In genomic region chr4:168574581-168575295, GRCh38 we compare ENCODE assay signal across 21 cellular contexts.
DNase-seq lines count a peak whose midpoint lies in the region; ATAC-seq, FAIRE-seq and TF ChIP-seq lines count a peak whose summit lies in the region.
"Had no signal": no experiment of that assay in that cellular context is flagged by ENCODE, and none has a peak within 500 bp of the region (broad histone marks: within the 10 kb centered on the region; RNA-seq: fewer than 3 reads in every experiment).

No MANE protein-coding gene starts in this region.

- no peaks in the 10 kb centered on the region for H3K9me2 ChIP-seq in PC-3 (replicated peaks; ENCODE audit: low read length)

- H3K4me1 ChIP-seq in PC-3 (ENCODE audit: insufficient read depth, low read length): peaks cover 23% of the 10 kb centered on the region
- peaks cover 5% of the 10 kb centered on the region for H3K4me1 ChIP-seq in endothelial cell of umbilical vein (ENCODE audit: control insufficient read depth, extremely low read depth, insufficient read depth, low read length)
- no peaks in the 10 kb centered on the region for H3K4me1 ChIP-seq in colonic mucosa
- H3K4me1 ChIP-seq: prostate gland had no signal

- dilution Hi-C loops in endothelial cell of umbilical vein (cut with MboI; ENCODE audit: extremely low pct_ligation_motif_present, low sequenced_read_pairs): loop anchor here (25.0 kb wide), 1 partner anchor 338 kb away; no protein-coding TSS in a partner anchor

- no TSS peak for BruUV-seq in PC-3 (replicated peaks; lab: Mats Ljungman, UMichigan)
- no TSS peak for BruUV-seq in endothelial cell of umbilical vein (replicated peaks; lab: Mats Ljungman, UMichigan)

- H3K79me2 ChIP-seq in PC-3 (ENCODE audit: low read length): no peaks in the 10 kb centered on the region
- H3K79me2 ChIP-seq in endothelial cell of umbilical vein (ENCODE audit: control insufficient read depth, insufficient read depth, low read length): no peaks in the 10 kb centered on the region

- DNase-seq in DMS 273 (lab: John Stamatoyannopoulos, UW; ENCODE audit: unreplicated experiment): peak; percentile 4
- no peak for DNase-seq in DMS 273 treated with DMSO at 0.1 percent for 48 hours (lab: John Stamatoyannopoulos, UW)
- DNase-seq in PC-3: peak; percentile 84
- peak; percentile 28 for DNase-seq in endothelial cell of umbilical vein (ENCODE audit: low read depth, low spot score)
- peak; percentile 96 for DNase-seq in retinal pigment epithelial cell (ENCODE audit: low read depth)
- DNase-seq in colonic mucosa: no peak
- no peak for DNase-seq in cerebellum (ENCODE audit: low spot score)
- no peak for DNase-seq in mucosa of gallbladder (ENCODE audit: low spot score)
- DNase-seq: activated CD4-positive, alpha-beta T cell treated with anti-CD3 and anti-CD28 coated beads, Interleukin-2, amount 10 ng/mL, durations not matched to agents 7 days and 5 days; activated T-cell treated with anti-CD3 and anti-CD28 coated beads, Interleukin-2, amount 50 U/mL, for 1 hour; CD4-positive, CD25-positive, alpha-beta regulatory T cell; cerebellar nuclear complex; Karpas-422; left cardiac atrium; naive B cell; NCI-H187 treated with DMSO at 0.1 percent for 48 hours; NCI-H774 had no signal

- POLR2A ChIA-PET in PC-3 (lab: Charles Lee; ENCODE audit: unreplicated experiment): no interaction called here
- POLR2A ChIA-PET in endothelial cell of umbilical vein (lab: Charles Lee): no interaction called here

- H3K27me3 ChIP-seq in PC-3 (ENCODE audit: low read length) (no peaks in the 10 kb centered on the region), endothelial cell of umbilical vein (ENCODE audit: control insufficient read depth in 2 of 2, insufficient read depth in 2 of 2, low read length in 2 of 2) (no peaks in the 10 kb centered on the region), colonic mucosa (no peaks in the 10 kb centered on the region)

- H3K9me1 ChIP-seq in endothelial cell of umbilical vein (replicated peaks; ENCODE audit: control insufficient read depth, extremely low read depth, insufficient read depth, low read length): no peaks in the 10 kb centered on the region

- peaks cover 6% of the 10 kb centered on the region for H3F3A ChIP-seq in PC-3 (ENCODE audit: low read length, unreplicated experiment)

- no peak overlapping the region for H3K4me3 ChIP-seq in PC-3 (ENCODE audit: low read length)
- H3K4me3 ChIP-seq in endothelial cell of umbilical vein (replicated peaks in 1 of 3; ENCODE audit: insufficient read depth in 1 of 3, low read depth in 1 of 3, low read length in 3 of 3): no peak overlapping the region
- H3K4me3 ChIP-seq in retinal pigment epithelial cell (ENCODE audit: low read length): no peak overlapping the region
- no peak overlapping the region for H3K4me3 ChIP-seq in colonic mucosa
- H3K4me3 ChIP-seq: prostate gland had no signal

- no peak for FAIRE-seq in endothelial cell of umbilical vein (lab: Jason Lieb, UNC)
- FAIRE-seq: G401.6 had no signal

- no peaks in the 10 kb centered on the region for H3K36me3 ChIP-seq in PC-3 (ENCODE audit: low read depth, low read length)
- no peaks in the 10 kb centered on the region for H3K36me3 ChIP-seq in endothelial cell of umbilical vein (ENCODE audit: control insufficient read depth in 2 of 2, extremely low read depth in 1 of 2, insufficient read depth in 2 of 2, low read length in 2 of 2)
- H3K36me3 ChIP-seq in colonic mucosa: no peaks in the 10 kb centered on the region
- H3K36me3 ChIP-seq: prostate gland had no signal

- TF ChIP-seq CTCF in PC-3 (conservative IDR thresholded peaks at IDR 0.05; ENCODE audit: low read depth, low read length) (no peak), endothelial cell of umbilical vein (IDR thresholded peaks at IDR 0.05; ENCODE audit: extremely low read depth in 1 of 2, insufficient read depth in 1 of 2, low read depth in 1 of 2, low read length in 2 of 2) (no peak), retinal pigment epithelial cell (conservative IDR thresholded peaks at IDR 0.05; ENCODE audit: low read depth, low read length) (no peak), colonic mucosa (IDR thresholded peaks at IDR 0.05) (no peak)

- H3K9ac ChIP-seq in PC-3 (ENCODE audit: low read length) (no peak overlapping the region), endothelial cell of umbilical vein (replicated peaks; ENCODE audit: extremely low read depth, insufficient read depth, low read length) (no peak overlapping the region), colonic mucosa (ENCODE audit: low read depth in 2 of 2, low read length in 2 of 2) (no peak overlapping the region)

- H3K4me2 ChIP-seq in PC-3 (ENCODE audit: low read length) (peak overlapping the region; percentile 47), endothelial cell of umbilical vein (ENCODE audit: insufficient read depth, low read length) (no peak overlapping the region)

- no peaks in the 10 kb centered on the region for H3K9me3 ChIP-seq in PC-3 (ENCODE audit: low read length)
- no peaks in the 10 kb centered on the region for H3K9me3 ChIP-seq in endothelial cell of umbilical vein (replicated peaks; ENCODE audit: control insufficient read depth, insufficient read depth, low read length)
- no peaks in the 10 kb centered on the region for H3K9me3 ChIP-seq in colonic mucosa
- H3K9me3 ChIP-seq: prostate gland had no signal

- TF ChIP-seq POLR2A in endothelial cell of umbilical vein (IDR thresholded peaks at IDR 0.05; ENCODE audit: low read depth, low read length): no peak

- CTCF ChIA-PET in PC-3 (lab: Charles Lee): interaction anchor here (0.8 kb wide), 1 partner anchor 347 kb away, joined by 3 read pairs; no protein-coding TSS in a partner anchor
- CTCF ChIA-PET in endothelial cell of umbilical vein (lab: Charles Lee): interaction anchor here (0.9 to 2.0 kb wide), 4 partner anchors 9 to 60 kb away, joined by 3 to 12 read pairs (median 7); no protein-coding TSS in a partner anchor

- H3K27ac ChIP-seq in PC-3 (ENCODE audit: low read length) (peak overlapping the region; percentile 28; the same call in 1 of the 2 replicates), endothelial cell of umbilical vein (ENCODE audit: insufficient read depth, low read depth, low read length) (no peak overlapping the region), colonic mucosa (no peak overlapping the region)
- H3K27ac ChIP-seq: 22Rv1, HL-60, prostate gland had no signal

- intact Hi-C loops in PC-3 (cut with micrococcal nuclease) (no loop called here), endothelial cell of umbilical vein (cut with micrococcal nuclease) (no loop called here), colonic mucosa (cut with DNase I) (no loop called here)

- ATAC-seq in PC-3: peak; percentile 72
- ATAC-seq: left cardiac atrium had no signal

- H4K20me1 ChIP-seq in PC-3 (ENCODE audit: low read length): no peaks in the 10 kb centered on the region
- no peaks in the 10 kb centered on the region for H4K20me1 ChIP-seq in endothelial cell of umbilical vein (replicated peaks; ENCODE audit: control insufficient read depth, extremely low read depth, insufficient read depth, low read length)

- H2AFZ ChIP-seq in PC-3 (ENCODE audit: low read length) (no peak overlapping the region), endothelial cell of umbilical vein (ENCODE audit: low read depth, low read length) (no peak overlapping the region)

TF ChIP-seq in endothelial cell of umbilical vein, 7 proteins besides CTCF, POLR2A, EP300 and RAD21:
- TF ChIP-seq EZH2 (IDR thresholded peaks at IDR 0.05; ENCODE audit: borderline replicate concordance, low read depth, low read length, severe bottlenecking) (no peak), MYC (IDR thresholded peaks at IDR 0.05; ENCODE audit: low read depth, low read length) (no peak), MAX (IDR thresholded peaks at IDR 0.05; ENCODE audit: insufficient read depth, insufficient read length) (no peak), JUN (IDR thresholded peaks at IDR 0.05; ENCODE audit: borderline replicate concordance, insufficient read depth, insufficient read length, low read depth) (no peak), FOS (IDR thresholded peaks at IDR 0.05; ENCODE audit: borderline replicate concordance, insufficient read depth, low read length) (no peak), GATA2 (IDR thresholded peaks at IDR 0.05; ENCODE audit: insufficient read depth, insufficient read length, low read depth, low read length) (no peak), POLR2AphosphoS5 (IDR thresholded peaks at IDR 0.05; ENCODE audit: insufficient read depth, low read depth, low read length) (no peak)

Comparison
In these comparisons a context has a peak if more than half of its experiments do, and no peak if none do; other contexts are left out.
1. DNase-seq: peak in DMS 273 (single experiment), PC-3 (single experiment), endothelial cell of umbilical vein (single experiment) and retinal pigment epithelial cell (single experiment); none in DMS 273 treated with DMSO at 0.1 percent for 48 hours (single experiment), colonic mucosa (single experiment), cerebellum (single experiment) and mucosa of gallbladder (single experiment).